ENCODE assay signal across 10 cellular contexts in genomic region chr11:36456136-36456535, GRCh38. TPM values are rescaled to one million over a fixed set of nuclear protein-coding genes. Genes with fewer than 3 reads are reported as not detected.
DNase-seq lines count a peak whose midpoint lies in the region; ATAC-seq and TF ChIP-seq lines count a peak whose summit lies in the region.
"Had no signal": no experiment of that assay in that cellular context is flagged by ENCODE, and none has a peak within 500 bp of the region (broad histone marks: within the 10 kb centered on the region; RNA-seq: fewer than 3 reads in every experiment).

No MANE protein-coding gene starts in this region.

- H3K9me3 ChIP-seq in H9 (ENCODE audit: control insufficient read depth, low read depth, low read length): no peaks in the 10 kb centered on the region
- H3K9me3 ChIP-seq in breast epithelium: no peaks in the 10 kb centered on the region
- H3K9me3 ChIP-seq in smooth muscle cell (replicated peaks; ENCODE audit: low read depth): no peaks in the 10 kb centered on the region

- H2BK20ac ChIP-seq in H9 (ENCODE audit: low read depth, low read length, poor library complexity, severe bottlenecking): no peak overlapping the region

- peaks cover 27% of the 10 kb centered on the region for H3F3A ChIP-seq in smooth muscle cell (ENCODE audit: low read depth)

- H3K56ac ChIP-seq in H9 (ENCODE audit: insufficient read length, low read depth, low read length): no peak overlapping the region

- H4K20me1 ChIP-seq in H9 (ENCODE audit: control insufficient read depth, insufficient read depth, insufficient read length) (no peaks in the 10 kb centered on the region), smooth muscle cell (ENCODE audit: low read depth) (no peaks in the 10 kb centered on the region)

- no peaks in the 10 kb centered on the region for H3K23me2 ChIP-seq in H9 (ENCODE audit: insufficient read length, low read depth, low read length, poor library complexity, severe bottlenecking)

- DNase-seq in H9: no peak
- no peak for DNase-seq in breast epithelium (ENCODE audit: low spot score in 2 of 2)
- peak; percentile 50 for DNase-seq in iris pigment epithelial cell (ENCODE audit: low read depth)
- no peak for DNase-seq in smooth muscle cell (lab: John Stamatoyannopoulos, UW; ENCODE audit: unreplicated experiment)
- no peak for DNase-seq in epidermal melanocyte (ENCODE audit: insufficient read length, low spot score)
- no peak for DNase-seq in T-helper 2 cell
- no peak for DNase-seq in iPS-NIHi7 (ENCODE audit: extremely low spot score)
- DNase-seq: activated naive CD8-positive, alpha-beta T cell treated with anti-CD3 and anti-CD28 coated beads, Interleukin-2, amount 10 ng/mL, durations not matched to agents 7 days and 5 days had no signal

- H3K4me3 Mint-ChIP-seq in H9: no peak overlapping the region
- H3K4me3 Mint-ChIP-seq: activated naive CD8-positive, alpha-beta T cell treated with anti-CD3 and anti-CD28 coated beads, Interleukin-2, amount 10 ng/mL, durations not matched to agents 7 days and 5 days had no signal

- no peak overlapping the region for H4K5ac ChIP-seq in H9 (ENCODE audit: insufficient read length, low read depth, low read length)

- no peaks in the 10 kb centered on the region for H3K79me1 ChIP-seq in H9 (ENCODE audit: insufficient read depth, low read depth, low read length, poor library complexity, severe bottlenecking)

- H3K18ac ChIP-seq in H9 (ENCODE audit: insufficient read length, low read depth, low read length): no peak overlapping the region

- no peak overlapping the region for H4K8ac ChIP-seq in H9 (replicated peaks; ENCODE audit: insufficient read length, low read depth, low read length)

- H2AFZ ChIP-seq in H9 (ENCODE audit: low read length): no peak overlapping the region
- no peak overlapping the region for H2AFZ ChIP-seq in smooth muscle cell (ENCODE audit: low read depth)

- H3K4me1 Mint-ChIP-seq in H9: peaks cover 37 to 40% of the 10 kb centered on the region in 2 experiments

- peak overlapping the region in 1 of 3 donors; percentile 8 for H3K4me3 ChIP-seq in breast epithelium
- H3K4me3 ChIP-seq in smooth muscle cell: no peak overlapping the region

- H3K14ac ChIP-seq in H9 (ENCODE audit: insufficient read depth, low read length): peak overlapping the region; percentile 43; the same call in 1 of the 2 replicates

- no peak overlapping the region for H2AK5ac ChIP-seq in H9 (ENCODE audit: insufficient read length, low read length)

- TF ChIP-seq CTCF in H9 (conservative IDR thresholded peaks at IDR 0.05) (no peak), breast epithelium (IDR thresholded peaks at IDR 0.05) (no peak), smooth muscle cell (IDR thresholded peaks at IDR 0.05; ENCODE audit: borderline replicate concordance, insufficient read depth, poor library complexity, severe bottlenecking) (no peak)

- H3K27me3 ChIP-seq in H9 (ENCODE audit: insufficient read depth, low read length): no peaks in the 10 kb centered on the region
- H3K27me3 ChIP-seq in breast epithelium: no peaks in the 10 kb centered on the region
- H3K27me3 ChIP-seq in smooth muscle cell (ENCODE audit: low read depth): no peaks in the 10 kb centered on the region

- peak overlapping the region in 1 of 3 experiments; percentile 97; a peak in 2 of 7 replicates for H3K27ac Mint-ChIP-seq in H9
- H3K27ac Mint-ChIP-seq: activated naive CD8-positive, alpha-beta T cell treated with anti-CD3 and anti-CD28 coated beads, Interleukin-2, amount 10 ng/mL, durations not matched to agents 7 days and 5 days had no signal

- no peak overlapping the region for H2BK12ac ChIP-seq in H9 (ENCODE audit: insufficient read length, low read depth, low read length)

- H3K27ac ChIP-seq in H9 (ENCODE audit: insufficient read length, low read depth, low read length) (no peak overlapping the region), breast epithelium (peak overlapping the region; percentile 90 to 95), smooth muscle cell (ENCODE audit: low read depth) (peak overlapping the region; percentile 99)
- H3K27ac ChIP-seq: C4-2B had no signal

- H3K9ac ChIP-seq in H9 (ENCODE audit: extremely low read depth, insufficient read length, low read length) (no peak overlapping the region), smooth muscle cell (ENCODE audit: low read depth) (peak overlapping the region; percentile 57)

- no CpG with 5 or more reads among the region's 6 CpGs for WGBS in H9 (ENCODE audit: extremely low coverage, insufficient read length, low lambda C conversion rate)
- 64% methylated on average over 6 of the region's 6 CpGs for WGBS in smooth muscle cell (ENCODE audit: low lambda C conversion rate)

- H4K91ac ChIP-seq in H9 (ENCODE audit: insufficient read length, low read depth, low read length): no peak overlapping the region

- no peak overlapping the region for H2BK120ac ChIP-seq in H9 (ENCODE audit: low read depth, low read length, poor library complexity, severe bottlenecking)

- no peaks in the 10 kb centered on the region; the same call in 1 of the 2 replicates for H3K27me3 Mint-ChIP-seq in H9 (ENCODE audit: low read depth)

- no peaks in the 10 kb centered on the region; the same call in 1 of the 2 replicates for H3K4me1 ChIP-seq in H9 (ENCODE audit: insufficient read depth, low read length)
- H3K4me1 ChIP-seq in breast epithelium: peaks cover 16 to 24% of the 10 kb centered on the region in 2 donors
- H3K4me1 ChIP-seq in smooth muscle cell (ENCODE audit: low read depth): peaks cover 49% of the 10 kb centered on the region

- H2BK5ac ChIP-seq in H9 (ENCODE audit: insufficient read length, low read length): no peak overlapping the region

- no peak overlapping the region for H3K23ac ChIP-seq in H9 (ENCODE audit: insufficient read length, low read depth, low read length)

- TF ChIP-seq POLR2A in breast epithelium (IDR thresholded peaks at IDR 0.05): no peak

- intact Hi-C loops in breast epithelium (cut with DNase I; ENCODE audit: low total_unique reads): no loop called here

- no peak overlapping the region for H3K4me2 ChIP-seq in H9 (ENCODE audit: insufficient read depth, insufficient read length, low read length)
- peak overlapping the region; percentile 44 for H3K4me2 ChIP-seq in smooth muscle cell

- H3K79me2 ChIP-seq in H9 (ENCODE audit: insufficient read depth, low read length) (no peaks in the 10 kb centered on the region), smooth muscle cell (ENCODE audit: low read depth) (no peaks in the 10 kb centered on the region)

- H3K9me3 Mint-ChIP-seq in H9: no peaks in the 10 kb centered on the region
- H3K9me3 Mint-ChIP-seq: activated naive CD8-positive, alpha-beta T cell treated with anti-CD3 and anti-CD28 coated beads, Interleukin-2, amount 10 ng/mL, durations not matched to agents 7 days and 5 days had no signal

- no peak for ATAC-seq in HG02981 (IDR thresholded peaks at IDR 0.05; ENCODE audit: unreplicated experiment)

- peaks cover 0 to 3% (median 0%) of the 10 kb centered on the region in 3 experiments; a peak in 1 of 7 replicates for H3K36me3 Mint-ChIP-seq in H9 (ENCODE audit: insufficient read depth in 1 of 3, low read depth in 3 of 3)
- H3K36me3 Mint-ChIP-seq: activated naive CD8-positive, alpha-beta T cell treated with anti-CD3 and anti-CD28 coated beads, Interleukin-2, amount 10 ng/mL, durations not matched to agents 7 days and 5 days had no signal

- no peaks in the 10 kb centered on the region for H3K36me3 ChIP-seq in breast epithelium
- H3K36me3 ChIP-seq in smooth muscle cell (ENCODE audit: low read depth): no peaks in the 10 kb centered on the region

- H3K4ac ChIP-seq in H9 (ENCODE audit: low read depth, low read length): no peak overlapping the region; the same call in 1 of the 2 replicates

- H3T11ph ChIP-seq in H9 (ENCODE audit: low read length): no peak overlapping the region

- no peak overlapping the region for H2BK15ac ChIP-seq in H9 (ENCODE audit: low read depth, low read length)

RNA-seq across cellular contexts. Expression of gene TRAF6, which starts 53.9 kb away (rescaled TPM):
- total RNA-seq in H9 (2021) (9.8 and 9.9 TPM in 2 replicates), breast epithelium (10 to 100 TPM; 11.5 to 19.9 (median 16.8) TPM), smooth muscle cell (18.9 and 19.7 TPM in 2 replicates)
- 9.9 and 14.7 TPM in 2 replicates for polyA plus RNA-seq in smooth muscle cell
